In genomic region chr9:124781967-124782660, GRCh38 we compare ENCODE assay signal across 1 cellular context.
TF ChIP-seq lines count a peak whose summit lies in the region.

No MANE protein-coding gene starts in this region.

TF ChIP-seq in K562, 482 proteins besides CTCF, POLR2A, EP300 and RAD21:
- TF ChIP-seq RBM25 (IDR thresholded peaks at IDR 0.05; ENCODE audit: low read depth, low read length, severe bottlenecking): peak; percentile 60
- no peak for TF ChIP-seq GTF2B (IDR thresholded peaks at IDR 0.05; ENCODE audit: extremely low read depth, insufficient read length)
- TF ChIP-seq ESRRA (IDR thresholded peaks at IDR 0.05; ENCODE audit: borderline replicate concordance, low read depth): peak; percentile 53; the same call in 1 of the 2 replicates
- TF ChIP-seq ZNF408 (CRISPR knock-in tag; IDR thresholded peaks at IDR 0.05; ENCODE audit: low read depth): no peak
- TF ChIP-seq ADNP (tag; IDR thresholded peaks at IDR 0.05): 0 out of 2 replicates have a peak, but pooled peaks have one; percentile 27
- no peak for TF ChIP-seq SFPQ (IDR thresholded peaks at IDR 0.05; ENCODE audit: low read depth, low read length)
- TF ChIP-seq NR2C2 (CRISPR knock-in tag; IDR thresholded peaks at IDR 0.05): no peak
- TF ChIP-seq NR2C2 (tag; IDR thresholded peaks at IDR 0.05): no peak
- peak; percentile 56; the same call in 1 of the 2 replicates for TF ChIP-seq BCOR (IDR thresholded peaks at IDR 0.05)
